8 cellular contexts compared by ENCODE assay signal in genomic region chr16:138049-138417, GRCh38. TPM values are rescaled to one million over a fixed set of nuclear protein-coding genes. Genes with fewer than 3 reads are reported as not detected.
DNase-seq lines count a peak whose midpoint lies in the region; ATAC-seq and TF ChIP-seq lines count a peak whose summit lies in the region.

No MANE protein-coding gene starts in this region.

- POLR2A ChIA-PET in CD4-positive, alpha-beta memory T cell (lab: Charles Lee; ENCODE audit: partially characterized antibody): no interaction called here

- H3K27ac Mint-ChIP-seq in CD4-positive, alpha-beta memory T cell: peak overlapping the region; percentile 31 to 82 (median 74)

- H3K36me3 ChIP-seq in CD4-positive, alpha-beta memory T cell (ENCODE audit: insufficient read depth, low read length): no peaks in the 10 kb centered on the region
- no peaks in the 10 kb centered on the region for H3K36me3 ChIP-seq in heart right ventricle

- no peak for TF ChIP-seq CTCF in heart right ventricle (IDR thresholded peaks at IDR 0.05)
- TF ChIP-seq CTCF in retinal pigment epithelial cell (conservative IDR thresholded peaks at IDR 0.05; ENCODE audit: low read depth, low read length): no peak

- WGBS in heart right ventricle, 2 donors: 1% methylated on average over 29 to 30 of the region's 30 CpGs

- H3K4me3 ChIP-seq in CD4-positive, alpha-beta memory T cell (ENCODE audit: low read length in 2 of 2): peak overlapping the region in 1 of 2 donors; percentile 47
- H3K4me3 ChIP-seq in heart right ventricle (peak overlapping the region; percentile 53 to 97 (median 72)), retinal pigment epithelial cell (ENCODE audit: low read length) (peak overlapping the region; percentile 69)

- CTCF ChIA-PET in CD4-positive, alpha-beta memory T cell (lab: Charles Lee; ENCODE audit: partially characterized antibody): interaction anchor here (0.7 to 1.5 kb wide), 3 partner anchors 31 to 500 kb away, joined by 3 to 4 read pairs (median 3); no protein-coding TSS in a partner anchor

- ATAC-seq in heart right ventricle (peak in 7 of 8 donors; percentile 5 to 40 (median 29)), HG03139 (IDR thresholded peaks at IDR 0.05; ENCODE audit: unreplicated experiment) (no peak)

- DNase-seq in CD4-positive, alpha-beta memory T cell: peak; percentile 15 to 46 (median 27)
- DNase-seq in NCI-H69 (lab: John Stamatoyannopoulos, UW) (peak; percentile 61), heart right ventricle (peak; percentile 12 to 30), retinal pigment epithelial cell (ENCODE audit: low read depth) (no peak), cerebellar nuclear complex (lab: John Stamatoyannopoulos, UW) (no peak), T1000 (lab: John Stamatoyannopoulos, UW) (no peak)
- DNase-seq in activated effector memory CD4-positive, alpha-beta T cell treated with anti-CD3 and anti-CD28 coated beads, Interleukin-2, amount 50 U/mL, for 16 hours: peak; percentile 75

- H3K9me3 ChIP-seq in CD4-positive, alpha-beta memory T cell (ENCODE audit: control insufficient read depth in 1 of 2, low read length in 2 of 2): no peaks in the 10 kb centered on the region
- no peaks in the 10 kb centered on the region for H3K9me3 ChIP-seq in heart right ventricle

- H3K27ac ChIP-seq in CD4-positive, alpha-beta memory T cell (ENCODE audit: low read depth, low read length): peak overlapping the region; percentile 47
- peak overlapping the region in 9 of 10 donors; percentile 34 to 94 (median 79) for H3K27ac ChIP-seq in heart right ventricle

- peak overlapping the region; percentile 77 to 87 (median 83) for H3K4me3 Mint-ChIP-seq in CD4-positive, alpha-beta memory T cell

- H3K36me3 Mint-ChIP-seq in CD4-positive, alpha-beta memory T cell: peaks cover 0 to 3% of the 10 kb centered on the region in 2 donors

- intact Hi-C loops in CD4-positive, alpha-beta memory T cell (cut with micrococcal nuclease): loop anchor here (2.0 to 5.0 kb wide), 2 partner anchors 43 to 94 kb away; partner anchors contain the start of genes FAM234A and HBQ1
- intact Hi-C loops in heart right ventricle (cut with DNase I): no loop called here

- peaks cover 14% of the 10 kb centered on the region for H3K4me1 ChIP-seq in CD4-positive, alpha-beta memory T cell (ENCODE audit: insufficient read depth, low read length)
- H3K4me1 ChIP-seq in heart right ventricle: peaks cover 0 to 20% (median 9%) of the 10 kb centered on the region in 9 donors

- peaks cover 14 to 30% (median 21%) of the 10 kb centered on the region in 4 donors for H3K4me1 Mint-ChIP-seq in CD4-positive, alpha-beta memory T cell

- H3K27me3 ChIP-seq in CD4-positive, alpha-beta memory T cell (ENCODE audit: insufficient read depth, low read length): no peaks in the 10 kb centered on the region
- peaks cover 0 to 7% (median 0%) of the 10 kb centered on the region in 7 donors for H3K27me3 ChIP-seq in heart right ventricle

- H3K27me3 Mint-ChIP-seq in CD4-positive, alpha-beta memory T cell: no peaks in the 10 kb centered on the region

- H3K9me3 Mint-ChIP-seq in CD4-positive, alpha-beta memory T cell: peaks cover 0 to 4% (median 0%) of the 10 kb centered on the region in 8 donors

RNA-seq across cellular contexts. Expression of gene NPRL3, which starts 0.4 kb away (rescaled TPM):
- 10 to 100 TPM; 38.6 to 40.5 TPM for total RNA-seq in CD4-positive, alpha-beta memory T cell
- 10 to 100 TPM in 1 of 2 donors, 1 to 10 TPM in 1; 9.0 to 15.2 TPM for polyA plus RNA-seq in CD4-positive, alpha-beta memory T cell
- 10 to 100 TPM; 19.0 to 28.8 (median 22.3) TPM for total RNA-seq in heart right ventricle
- 10 to 100 TPM; 16.2 to 19.6 TPM for polyA plus RNA-seq in heart right ventricle

RNA-seq across cellular contexts. Expression of gene HBZ, which starts 14.4 kb away (rescaled TPM):
- not detected for total RNA-seq in CD4-positive, alpha-beta memory T cell
- polyA plus RNA-seq in CD4-positive, alpha-beta memory T cell: not detected
- total RNA-seq in heart right ventricle: not detected
- under 1 TPM in 1 of 2 donors, not detected in 1; 0.14 TPM for polyA plus RNA-seq in heart right ventricle

RNA-seq across cellular contexts. Expression of gene HBM, which starts 27.7 kb away (rescaled TPM):
- not detected for total RNA-seq in CD4-positive, alpha-beta memory T cell
- not detected for polyA plus RNA-seq in CD4-positive, alpha-beta memory T cell
- under 1 TPM in 2 of 10 donors, not detected in 8; 0.56 to 0.61 TPM for total RNA-seq in heart right ventricle
- not detected for polyA plus RNA-seq in heart right ventricle

RNA-seq across cellular contexts. Expression of gene HBA2, which starts 34.6 kb away (rescaled TPM):
- under 1 TPM in 1 of 2 experiments, not detected in 1; 0.75 TPM for total RNA-seq in CD4-positive, alpha-beta memory T cell
- 1 to 10 TPM in 1 of 2 donors, under 1 TPM in 1; 0.83 to 1.1 TPM for polyA plus RNA-seq in CD4-positive, alpha-beta memory T cell
- 1,000 to 10,000 TPM in 1 of 10 donors, 100 to 1,000 TPM in 5, 10 to 100 TPM in 4; 78.7 to 1,146 (median 107) TPM for total RNA-seq in heart right ventricle
- polyA plus RNA-seq in heart right ventricle: 10 to 100 TPM in 1 of 2 donors, 1 to 10 TPM in 1; 2.9 to 84.6 TPM

RNA-seq across cellular contexts. Expression of gene HBA1, which starts 38.4 kb away (rescaled TPM):
- total RNA-seq in CD4-positive, alpha-beta memory T cell: under 1 TPM in 1 of 2 experiments, not detected in 1; 0.76 TPM
- polyA plus RNA-seq in CD4-positive, alpha-beta memory T cell: not detected
- total RNA-seq in heart right ventricle: 1,000 to 10,000 TPM in 1 of 10 donors, 100 to 1,000 TPM in 9; 114 to 1,150 (median 192) TPM
- polyA plus RNA-seq in heart right ventricle: 10 to 100 TPM in 1 of 2 donors, 1 to 10 TPM in 1; 2.1 to 27.1 TPM

Comparison
In these comparisons a context has a peak if more than half of its experiments do, and no peak if none do; other contexts are left out.
1. DNase-seq: peak in CD4-positive, alpha-beta memory T cell (5 of 5), NCI-H69 (single experiment), activated effector memory CD4-positive, alpha-beta T cell treated with anti-CD3 and anti-CD28 coated beads, Interleukin-2, amount 50 U/mL, for 16 hours (single experiment) and heart right ventricle (2 of 2); none in retinal pigment epithelial cell (single experiment), cerebellar nuclear complex (0 of 2) and T1000 (single experiment).